In genomic region chr20:46683939-46684750, GRCh38 we compare ENCODE assay signal across 8 cellular contexts. TPM values are rescaled to one million over a fixed set of nuclear protein-coding genes. Genes with fewer than 3 reads are reported as not detected.
DNase-seq lines count a peak whose midpoint lies in the region; ATAC-seq and TF ChIP-seq lines count a peak whose summit lies in the region.

No MANE protein-coding gene starts in this region.

- no peak overlapping the region for H3K4me3 Mint-ChIP-seq in CD4-positive, alpha-beta T cell
- peak overlapping the region; percentile 76 to 87 (median 81) for H3K4me3 Mint-ChIP-seq in nephron

- H3K27me3 Mint-ChIP-seq in CD4-positive, alpha-beta T cell: no peaks in the 10 kb centered on the region
- no peaks in the 10 kb centered on the region for H3K27me3 Mint-ChIP-seq in nephron (ENCODE audit: low read depth)

- H3K79me2 ChIP-seq in OCI-LY3 (ENCODE audit: low read length): peaks cover 55% of the 10 kb centered on the region

- peaks cover 37% of the 10 kb centered on the region for H3K36me3 ChIP-seq in OCI-LY3 (replicated peaks; ENCODE audit: low read depth, low read length)
- H3K36me3 ChIP-seq in esophagus squamous epithelium: peaks cover 0 to 17% (median 4%) of the 10 kb centered on the region in 3 donors

- no peak overlapping the region for H3K9ac ChIP-seq in OCI-LY3 (ENCODE audit: low read length)

- H3K4me1 ChIP-seq in OCI-LY3 (ENCODE audit: low read length) (peaks cover 51% of the 10 kb centered on the region), esophagus squamous epithelium (peaks cover 22 to 70% (median 32%) of the 10 kb centered on the region in 3 donors)

- no peak for TF ChIP-seq POLR2A in esophagus squamous epithelium (IDR thresholded peaks at IDR 0.05)

- CTCF ChIA-PET in CD4-positive, alpha-beta T cell (lab: Charles Lee): no interaction called here

- peaks cover 37% of the 10 kb centered on the region for H3K36me3 Mint-ChIP-seq in CD4-positive, alpha-beta T cell (ENCODE audit: low read depth)
- H3K36me3 Mint-ChIP-seq in nephron (ENCODE audit: low read depth): peaks cover 23% of the 10 kb centered on the region

- H3K9me3 ChIP-seq in CD4-positive, alpha-beta T cell (ENCODE audit: control insufficient read depth, low read length): no peaks in the 10 kb centered on the region
- H3K9me3 ChIP-seq in OCI-LY3 (ENCODE audit: insufficient read depth, low read length) (no peaks in the 10 kb centered on the region), esophagus squamous epithelium (no peaks in the 10 kb centered on the region)

- TF ChIP-seq CTCF in CD4-positive, alpha-beta T cell (IDR thresholded peaks at IDR 0.05): no peak
- TF ChIP-seq CTCF in OCI-LY3 (IDR thresholded peaks at IDR 0.05; ENCODE audit: low read depth, low read length) (no peak), esophagus squamous epithelium (IDR thresholded peaks at IDR 0.05) (no peak), nephron (IDR thresholded peaks at IDR 0.05; ENCODE audit: unreplicated experiment in 3 of 3) (no peak)

- peaks cover 75% of the 10 kb centered on the region for H3K4me1 Mint-ChIP-seq in CD4-positive, alpha-beta T cell (ENCODE audit: low read depth)
- H3K4me1 Mint-ChIP-seq in nephron: peaks cover 44% of the 10 kb centered on the region

- ATAC-seq in CD4-positive, alpha-beta T cell (ENCODE audit: poor library complexity): no peak
- ATAC-seq in HG03469 (IDR thresholded peaks at IDR 0.05; ENCODE audit: unreplicated experiment): no peak
- ATAC-seq in HG02798 (IDR thresholded peaks at IDR 0.05; ENCODE audit: poor library complexity, unreplicated experiment): no peak

- intact Hi-C loops in CD4-positive, alpha-beta T cell (cut with DNase I, micrococcal nuclease): loop anchor here in 1 of 2 experiments (1.0 to 10.0 kb wide), 4 partner anchors 13 to 889 kb away; partner anchors contain the start of genes DNTTIP1 and WFDC3
- intact Hi-C loops in esophagus squamous epithelium (cut with DNase I): no loop called here

- H3K27me3 ChIP-seq in CD4-positive, alpha-beta T cell (ENCODE audit: control insufficient read depth, insufficient read depth, low read length): no peaks in the 10 kb centered on the region
- H3K27me3 ChIP-seq in OCI-LY3 (ENCODE audit: low read depth, low read length) (no peaks in the 10 kb centered on the region), esophagus squamous epithelium (no peaks in the 10 kb centered on the region)

- no peak overlapping the region for H3K27ac ChIP-seq in CD4-positive, alpha-beta T cell (ENCODE audit: low read depth, low read length)
- H3K27ac ChIP-seq in OCI-LY3 (ENCODE audit: low read length) (peak overlapping the region; percentile 33), esophagus squamous epithelium (peak overlapping the region; percentile 55 to 80 (median 76))

- H3K27ac Mint-ChIP-seq in CD4-positive, alpha-beta T cell: peak overlapping the region; percentile 45
- H3K27ac Mint-ChIP-seq in nephron: peak overlapping the region; percentile 80 to 92 (median 88)

- no peak for DNase-seq in CD4-positive, alpha-beta T cell
- no peak for DNase-seq in esophagus squamous epithelium (lab: John Stamatoyannopoulos, UW)
- no peak for DNase-seq in Ammon's horn (ENCODE audit: low spot score)
- no peak for DNase-seq in NCI-H226

- POLR2A ChIA-PET in CD4-positive, alpha-beta T cell (lab: Charles Lee): no interaction called here

- H3K9me3 Mint-ChIP-seq in CD4-positive, alpha-beta T cell: no peaks in the 10 kb centered on the region
- no peaks in the 10 kb centered on the region for H3K9me3 Mint-ChIP-seq in nephron

- peaks cover 67% of the 10 kb centered on the region for H4K20me1 ChIP-seq in OCI-LY3 (ENCODE audit: insufficient read depth, low read length)

- H3K4me3 ChIP-seq in OCI-LY3 (ENCODE audit: low read length): peak overlapping the region; percentile 23
- H3K4me3 ChIP-seq in esophagus squamous epithelium: peak overlapping the region; percentile 7 to 57 (median 31)

- 26 to 42% methylated on average over 22 to 23 of the region's 23 CpGs for WGBS in esophagus squamous epithelium, 2 donors

- H3K4me2 ChIP-seq in OCI-LY3 (ENCODE audit: low read length): peak overlapping the region; percentile 67

- no peak overlapping the region for H2AFZ ChIP-seq in OCI-LY3 (ENCODE audit: low read depth, low read length)

RNA-seq across cellular contexts. Expression of gene TP53RK, which starts 5.1 kb away (rescaled TPM):
- 1 to 10 TPM; 3.9 to 4.5 TPM for total RNA-seq in CD4-positive, alpha-beta T cell
- 10 to 100 TPM; 14.3 to 20.2 (median 17.1) TPM for total RNA-seq in esophagus squamous epithelium

RNA-seq across cellular contexts. Expression of gene SLC2A10, which starts 25.3 kb away (rescaled TPM):
- not detected for total RNA-seq in CD4-positive, alpha-beta T cell
- 1 to 10 TPM; 3.1 to 6.7 (median 5.4) TPM for total RNA-seq in esophagus squamous epithelium

RNA-seq across cellular contexts. Expression of gene SLC13A3, which starts 32.9 kb away (rescaled TPM):
- total RNA-seq in CD4-positive, alpha-beta T cell: under 1 TPM in 1 of 2 experiments, not detected in 1; 0.28 TPM
- 1 to 10 TPM in 2 of 4 donors, under 1 TPM in 2; 0.34 to 1.5 (median 1.0) TPM for total RNA-seq in esophagus squamous epithelium

Comparison
In these comparisons a context has a peak if more than half of its experiments do, and no peak if none do; other contexts are left out.
1. RNA of gene SLC2A10, which starts 25.3 kb away (total RNA-seq): 3.1 to 6.7 TPM in esophagus squamous epithelium; not detected in CD4-positive, alpha-beta T cell; every median in the first group is over 4 times any median in the second.